1 cellular context compared by ENCODE assay signal in the genomic region with DNA sequence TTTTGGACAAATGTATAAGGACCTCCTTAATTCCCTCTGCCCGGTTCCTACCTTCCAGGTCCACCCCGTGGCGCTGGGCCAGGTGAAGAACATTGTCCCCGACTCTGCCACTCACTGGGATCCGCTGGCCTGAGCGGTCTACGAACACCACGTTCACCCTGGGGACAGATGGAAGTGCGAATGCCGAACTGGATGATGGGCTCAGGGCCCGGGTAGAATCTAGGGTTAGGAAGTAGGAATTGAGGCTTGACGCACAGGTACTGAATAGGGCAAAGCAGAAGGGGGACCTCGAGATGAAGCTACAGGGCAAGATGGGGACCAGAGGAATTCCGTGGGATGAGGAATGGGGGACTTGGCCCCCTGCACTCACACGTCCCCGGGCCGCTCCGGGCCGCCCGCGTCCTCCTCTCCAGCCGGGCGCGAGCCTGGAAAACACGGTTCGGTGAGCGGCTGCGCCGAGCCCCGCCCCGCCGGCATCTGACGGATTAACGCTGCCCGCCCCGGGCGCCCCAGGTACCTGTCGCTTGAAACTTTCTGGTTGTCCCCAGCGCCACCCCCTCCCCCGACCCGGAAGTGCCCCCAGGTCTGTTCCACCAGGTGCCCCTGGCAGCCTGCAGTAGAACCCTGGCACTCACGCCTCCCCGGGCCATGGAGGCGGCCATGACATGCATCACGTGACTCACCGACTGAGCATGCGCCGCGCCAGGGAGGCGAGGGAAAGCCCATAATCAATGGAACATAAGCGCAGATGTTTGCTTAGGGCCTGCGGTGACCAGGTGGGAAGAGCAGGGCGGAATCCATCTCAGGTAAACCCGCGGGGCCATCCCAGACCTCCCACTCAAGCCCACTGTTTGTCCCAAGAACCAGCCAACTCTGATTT.
TF ChIP-seq lines count a peak whose summit lies in the region.

A gene (minus strand): TSS at position 681 of the 880 bp plus-strand sequence. CDS start 19 bp downstream, at position 662.

TF ChIP-seq in K562, 482 proteins besides CTCF, POLR2A, EP300 and RAD21 (continued from another document and continues in another):
- TF ChIP-seq, protein P1, sequence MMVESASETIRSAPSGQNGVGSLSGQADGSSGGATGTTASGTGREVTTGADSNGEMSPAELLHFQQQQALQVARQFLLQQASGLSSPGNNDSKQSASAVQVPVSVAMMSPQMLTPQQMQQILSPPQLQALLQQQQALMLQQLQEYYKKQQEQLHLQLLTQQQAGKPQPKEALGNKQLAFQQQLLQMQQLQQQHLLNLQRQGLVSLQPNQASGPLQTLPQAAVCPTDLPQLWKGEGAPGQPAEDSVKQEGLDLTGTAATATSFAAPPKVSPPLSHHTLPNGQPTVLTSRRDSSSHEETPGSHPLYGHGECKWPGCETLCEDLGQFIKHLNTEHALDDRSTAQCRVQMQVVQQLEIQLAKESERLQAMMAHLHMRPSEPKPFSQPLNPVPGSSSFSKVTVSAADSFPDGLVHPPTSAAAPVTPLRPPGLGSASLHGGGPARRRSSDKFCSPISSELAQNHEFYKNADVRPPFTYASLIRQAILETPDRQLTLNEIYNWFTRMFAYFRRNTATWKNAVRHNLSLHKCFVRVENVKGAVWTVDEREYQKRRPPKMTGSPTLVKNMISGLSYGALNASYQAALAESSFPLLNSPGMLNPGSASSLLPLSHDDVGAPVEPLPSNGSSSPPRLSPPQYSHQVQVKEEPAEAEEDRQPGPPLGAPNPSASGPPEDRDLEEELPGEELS (CRISPR knock-in tag; IDR thresholded peaks at IDR 0.05; ENCODE audit: borderline replicate concordance), result no peak
- TF ChIP-seq, protein P2, sequence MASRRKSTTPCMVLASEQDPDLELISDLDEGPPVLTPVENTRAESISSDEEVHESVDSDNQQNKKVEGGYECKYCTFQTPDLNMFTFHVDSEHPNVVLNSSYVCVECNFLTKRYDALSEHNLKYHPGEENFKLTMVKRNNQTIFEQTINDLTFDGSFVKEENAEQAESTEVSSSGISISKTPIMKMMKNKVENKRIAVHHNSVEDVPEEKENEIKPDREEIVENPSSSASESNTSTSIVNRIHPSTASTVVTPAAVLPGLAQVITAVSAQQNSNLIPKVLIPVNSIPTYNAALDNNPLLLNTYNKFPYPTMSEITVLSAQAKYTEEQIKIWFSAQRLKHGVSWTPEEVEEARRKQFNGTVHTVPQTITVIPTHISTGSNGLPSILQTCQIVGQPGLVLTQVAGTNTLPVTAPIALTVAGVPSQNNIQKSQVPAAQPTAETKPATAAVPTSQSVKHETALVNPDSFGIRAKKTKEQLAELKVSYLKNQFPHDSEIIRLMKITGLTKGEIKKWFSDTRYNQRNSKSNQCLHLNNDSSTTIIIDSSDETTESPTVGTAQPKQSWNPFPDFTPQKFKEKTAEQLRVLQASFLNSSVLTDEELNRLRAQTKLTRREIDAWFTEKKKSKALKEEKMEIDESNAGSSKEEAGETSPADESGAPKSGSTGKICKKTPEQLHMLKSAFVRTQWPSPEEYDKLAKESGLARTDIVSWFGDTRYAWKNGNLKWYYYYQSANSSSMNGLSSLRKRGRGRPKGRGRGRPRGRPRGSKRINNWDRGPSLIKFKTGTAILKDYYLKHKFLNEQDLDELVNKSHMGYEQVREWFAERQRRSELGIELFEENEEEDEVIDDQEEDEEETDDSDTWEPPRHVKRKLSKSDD (conservative IDR thresholded peaks at IDR 0.05; ENCODE audit: low read length), result no peak
- TF ChIP-seq, protein P3, sequence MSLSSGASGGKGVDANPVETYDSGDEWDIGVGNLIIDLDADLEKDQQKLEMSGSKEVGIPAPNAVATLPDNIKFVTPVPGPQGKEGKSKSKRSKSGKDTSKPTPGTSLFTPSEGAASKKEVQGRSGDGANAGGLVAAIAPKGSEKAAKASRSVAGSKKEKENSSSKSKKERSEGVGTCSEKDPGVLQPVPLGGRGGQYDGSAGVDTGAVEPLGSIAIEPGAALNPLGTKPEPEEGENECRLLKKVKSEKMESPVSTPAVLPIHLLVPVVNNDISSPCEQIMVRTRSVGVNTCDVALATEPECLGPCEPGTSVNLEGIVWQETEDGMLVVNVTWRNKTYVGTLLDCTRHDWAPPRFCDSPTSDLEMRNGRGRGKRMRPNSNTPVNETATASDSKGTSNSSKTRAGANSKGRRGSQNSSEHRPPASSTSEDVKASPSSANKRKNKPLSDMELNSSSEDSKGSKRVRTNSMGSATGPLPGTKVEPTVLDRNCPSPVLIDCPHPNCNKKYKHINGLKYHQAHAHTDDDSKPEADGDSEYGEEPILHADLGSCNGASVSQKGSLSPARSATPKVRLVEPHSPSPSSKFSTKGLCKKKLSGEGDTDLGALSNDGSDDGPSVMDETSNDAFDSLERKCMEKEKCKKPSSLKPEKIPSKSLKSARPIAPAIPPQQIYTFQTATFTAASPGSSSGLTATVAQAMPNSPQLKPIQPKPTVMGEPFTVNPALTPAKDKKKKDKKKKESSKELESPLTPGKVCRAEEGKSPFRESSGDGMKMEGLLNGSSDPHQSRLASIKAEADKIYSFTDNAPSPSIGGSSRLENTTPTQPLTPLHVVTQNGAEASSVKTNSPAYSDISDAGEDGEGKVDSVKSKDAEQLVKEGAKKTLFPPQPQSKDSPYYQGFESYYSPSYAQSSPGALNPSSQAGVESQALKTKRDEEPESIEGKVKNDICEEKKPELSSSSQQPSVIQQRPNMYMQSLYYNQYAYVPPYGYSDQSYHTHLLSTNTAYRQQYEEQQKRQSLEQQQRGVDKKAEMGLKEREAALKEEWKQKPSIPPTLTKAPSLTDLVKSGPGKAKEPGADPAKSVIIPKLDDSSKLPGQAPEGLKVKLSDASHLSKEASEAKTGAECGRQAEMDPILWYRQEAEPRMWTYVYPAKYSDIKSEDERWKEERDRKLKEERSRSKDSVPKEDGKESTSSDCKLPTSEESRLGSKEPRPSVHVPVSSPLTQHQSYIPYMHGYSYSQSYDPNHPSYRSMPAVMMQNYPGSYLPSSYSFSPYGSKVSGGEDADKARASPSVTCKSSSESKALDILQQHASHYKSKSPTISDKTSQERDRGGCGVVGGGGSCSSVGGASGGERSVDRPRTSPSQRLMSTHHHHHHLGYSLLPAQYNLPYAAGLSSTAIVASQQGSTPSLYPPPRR (CRISPR knock-in tag; IDR thresholded peaks at IDR 0.05; ENCODE audit: borderline replicate concordance), result no peak
- TF ChIP-seq MAFG (tag; conservative IDR thresholded peaks at IDR 0.05), result no peak
- peak; percentile 8 for TF ChIP-seq MEIS2 (IDR thresholded peaks at IDR 0.05; ENCODE audit: partially characterized antibody)
- TF ChIP-seq CBX1 (IDR thresholded peaks at IDR 0.05; ENCODE audit: low read depth), result peak; percentile 69; the same call in 1 of the 2 replicates
- TF ChIP-seq, protein P4, sequence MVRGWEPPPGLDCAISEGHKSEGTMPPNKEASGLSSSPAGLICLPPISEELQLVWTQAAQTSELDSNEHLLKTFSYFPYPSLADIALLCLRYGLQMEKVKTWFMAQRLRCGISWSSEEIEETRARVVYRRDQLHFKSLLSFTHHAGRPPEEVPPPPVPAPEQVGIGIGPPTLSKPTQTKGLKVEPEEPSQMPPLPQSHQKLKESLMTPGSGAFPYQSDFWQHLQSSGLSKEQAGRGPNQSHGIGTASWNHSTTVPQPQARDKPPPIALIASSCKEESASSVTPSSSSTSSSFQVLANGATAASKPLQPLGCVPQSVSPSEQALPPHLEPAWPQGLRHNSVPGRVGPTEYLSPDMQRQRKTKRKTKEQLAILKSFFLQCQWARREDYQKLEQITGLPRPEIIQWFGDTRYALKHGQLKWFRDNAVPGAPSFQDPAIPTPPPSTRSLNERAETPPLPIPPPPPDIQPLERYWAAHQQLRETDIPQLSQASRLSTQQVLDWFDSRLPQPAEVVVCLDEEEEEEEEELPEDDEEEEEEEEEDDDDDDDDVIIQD (CRISPR knock-in tag; IDR thresholded peaks at IDR 0.05), result no peak
- TF ChIP-seq, protein P5, sequence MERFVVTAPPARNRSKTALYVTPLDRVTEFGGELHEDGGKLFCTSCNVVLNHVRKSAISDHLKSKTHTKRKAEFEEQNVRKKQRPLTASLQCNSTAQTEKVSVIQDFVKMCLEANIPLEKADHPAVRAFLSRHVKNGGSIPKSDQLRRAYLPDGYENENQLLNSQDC (CRISPR knock-in tag; IDR thresholded peaks at IDR 0.05), result no peak
- no peak for TF ChIP-seq NFRKB (IDR thresholded peaks at IDR 0.05; ENCODE audit: low read depth)
- peak; percentile 93 for TF ChIP-seq C11orf30 (IDR thresholded peaks at IDR 0.05; ENCODE audit: low read depth)
- TF ChIP-seq KAT7 (CRISPR knock-in tag; IDR thresholded peaks at IDR 0.05; ENCODE audit: borderline replicate concordance), result no peak
- TF ChIP-seq, protein P6, sequence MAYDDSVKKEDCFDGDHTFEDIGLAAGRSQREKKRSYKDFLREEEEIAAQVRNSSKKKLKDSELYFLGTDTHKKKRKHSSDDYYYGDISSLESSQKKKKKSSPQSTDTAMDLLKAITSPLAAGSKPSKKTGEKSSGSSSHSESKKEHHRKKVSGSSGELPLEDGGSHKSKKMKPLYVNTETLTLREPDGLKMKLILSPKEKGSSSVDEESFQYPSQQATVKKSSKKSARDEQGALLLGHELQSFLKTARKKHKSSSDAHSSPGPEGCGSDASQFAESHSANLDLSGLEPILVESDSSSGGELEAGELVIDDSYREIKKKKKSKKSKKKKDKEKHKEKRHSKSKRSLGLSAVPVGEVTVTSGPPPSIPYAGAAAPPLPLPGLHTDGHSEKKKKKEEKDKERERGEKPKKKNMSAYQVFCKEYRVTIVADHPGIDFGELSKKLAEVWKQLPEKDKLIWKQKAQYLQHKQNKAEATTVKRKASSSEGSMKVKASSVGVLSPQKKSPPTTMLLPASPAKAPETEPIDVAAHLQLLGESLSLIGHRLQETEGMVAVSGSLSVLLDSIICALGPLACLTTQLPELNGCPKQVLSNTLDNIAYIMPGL (CRISPR knock-in tag; IDR thresholded peaks at IDR 0.05), result no peak
- TF ChIP-seq, protein P7, sequence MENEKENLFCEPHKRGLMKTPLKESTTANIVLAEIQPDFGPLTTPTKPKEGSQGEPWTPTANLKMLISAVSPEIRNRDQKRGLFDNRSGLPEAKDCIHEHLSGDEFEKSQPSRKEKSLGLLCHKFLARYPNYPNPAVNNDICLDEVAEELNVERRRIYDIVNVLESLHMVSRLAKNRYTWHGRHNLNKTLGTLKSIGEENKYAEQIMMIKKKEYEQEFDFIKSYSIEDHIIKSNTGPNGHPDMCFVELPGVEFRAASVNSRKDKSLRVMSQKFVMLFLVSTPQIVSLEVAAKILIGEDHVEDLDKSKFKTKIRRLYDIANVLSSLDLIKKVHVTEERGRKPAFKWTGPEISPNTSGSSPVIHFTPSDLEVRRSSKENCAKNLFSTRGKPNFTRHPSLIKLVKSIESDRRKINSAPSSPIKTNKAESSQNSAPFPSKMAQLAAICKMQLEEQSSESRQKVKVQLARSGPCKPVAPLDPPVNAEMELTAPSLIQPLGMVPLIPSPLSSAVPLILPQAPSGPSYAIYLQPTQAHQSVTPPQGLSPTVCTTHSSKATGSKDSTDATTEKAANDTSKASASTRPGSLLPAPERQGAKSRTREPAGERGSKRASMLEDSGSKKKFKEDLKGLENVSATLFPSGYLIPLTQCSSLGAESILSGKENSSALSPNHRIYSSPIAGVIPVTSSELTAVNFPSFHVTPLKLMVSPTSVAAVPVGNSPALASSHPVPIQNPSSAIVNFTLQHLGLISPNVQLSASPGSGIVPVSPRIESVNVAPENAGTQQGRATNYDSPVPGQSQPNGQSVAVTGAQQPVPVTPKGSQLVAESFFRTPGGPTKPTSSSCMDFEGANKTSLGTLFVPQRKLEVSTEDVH (IDR thresholded peaks at IDR 0.05; ENCODE audit: low read depth, partially characterized antibody), result peak; percentile 43
- TF ChIP-seq THRAP3 (IDR thresholded peaks at IDR 0.05; ENCODE audit: borderline replicate concordance), result no peak
- TF ChIP-seq RBBP5 (IDR thresholded peaks at IDR 0.05; ENCODE audit: borderline replicate concordance, insufficient read depth, low read length, poor library complexity, severe bottlenecking), result peak; percentile 86
- TF ChIP-seq KLF13 (tag; IDR thresholded peaks at IDR 0.05; ENCODE audit: borderline replicate concordance, low read depth), result peak; percentile 71; the same call in 1 of the 2 replicates
- TF ChIP-seq ZNF717 (CRISPR knock-in tag; IDR thresholded peaks at IDR 0.05), result no peak
- TF ChIP-seq, protein P8, sequence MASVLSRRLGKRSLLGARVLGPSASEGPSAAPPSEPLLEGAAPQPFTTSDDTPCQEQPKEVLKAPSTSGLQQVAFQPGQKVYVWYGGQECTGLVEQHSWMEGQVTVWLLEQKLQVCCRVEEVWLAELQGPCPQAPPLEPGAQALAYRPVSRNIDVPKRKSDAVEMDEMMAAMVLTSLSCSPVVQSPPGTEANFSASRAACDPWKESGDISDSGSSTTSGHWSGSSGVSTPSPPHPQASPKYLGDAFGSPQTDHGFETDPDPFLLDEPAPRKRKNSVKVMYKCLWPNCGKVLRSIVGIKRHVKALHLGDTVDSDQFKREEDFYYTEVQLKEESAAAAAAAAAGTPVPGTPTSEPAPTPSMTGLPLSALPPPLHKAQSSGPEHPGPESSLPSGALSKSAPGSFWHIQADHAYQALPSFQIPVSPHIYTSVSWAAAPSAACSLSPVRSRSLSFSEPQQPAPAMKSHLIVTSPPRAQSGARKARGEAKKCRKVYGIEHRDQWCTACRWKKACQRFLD (CRISPR knock-in tag; IDR thresholded peaks at IDR 0.05), result peak; percentile 71; the same call in 1 of the 2 replicates
- TF ChIP-seq ZNF140 (CRISPR knock-in tag; IDR thresholded peaks at IDR 0.05), result no peak
- TF ChIP-seq KLF16 (IDR thresholded peaks at IDR 0.05), result no peak
- no peak for TF ChIP-seq SMARCA4 (IDR thresholded peaks at IDR 0.05)
- TF ChIP-seq TAL1 (IDR thresholded peaks at IDR 0.05), result no peak
- no peak for TF ChIP-seq DNMT1 (IDR thresholded peaks at IDR 0.05)
- TF ChIP-seq ARID1B (IDR thresholded peaks at IDR 0.05), result no peak
- TF ChIP-seq, protein P9, sequence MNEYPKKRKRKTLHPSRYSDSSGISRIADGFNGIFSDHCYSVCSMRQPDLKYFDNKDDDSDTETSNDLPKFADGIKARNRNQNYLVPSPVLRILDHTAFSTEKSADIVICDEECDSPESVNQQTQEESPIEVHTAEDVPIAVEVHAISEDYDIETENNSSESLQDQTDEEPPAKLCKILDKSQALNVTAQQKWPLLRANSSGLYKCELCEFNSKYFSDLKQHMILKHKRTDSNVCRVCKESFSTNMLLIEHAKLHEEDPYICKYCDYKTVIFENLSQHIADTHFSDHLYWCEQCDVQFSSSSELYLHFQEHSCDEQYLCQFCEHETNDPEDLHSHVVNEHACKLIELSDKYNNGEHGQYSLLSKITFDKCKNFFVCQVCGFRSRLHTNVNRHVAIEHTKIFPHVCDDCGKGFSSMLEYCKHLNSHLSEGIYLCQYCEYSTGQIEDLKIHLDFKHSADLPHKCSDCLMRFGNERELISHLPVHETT (CRISPR knock-in tag; conservative IDR thresholded peaks at IDR 0.05 in 1 of 2, IDR thresholded peaks at IDR 0.05 in 1 of 2), result no peak
- no peak for TF ChIP-seq MIER1 (IDR thresholded peaks at IDR 0.05; ENCODE audit: low read depth)
- no peak for TF ChIP-seq SPI1 (IDR thresholded peaks at IDR 0.05; ENCODE audit: borderline replicate concordance, low read depth, low read length)
- no peak for TF ChIP-seq NFIX (CRISPR knock-in tag; IDR thresholded peaks at IDR 0.05; ENCODE audit: low read depth)
- TF ChIP-seq, protein P10, sequence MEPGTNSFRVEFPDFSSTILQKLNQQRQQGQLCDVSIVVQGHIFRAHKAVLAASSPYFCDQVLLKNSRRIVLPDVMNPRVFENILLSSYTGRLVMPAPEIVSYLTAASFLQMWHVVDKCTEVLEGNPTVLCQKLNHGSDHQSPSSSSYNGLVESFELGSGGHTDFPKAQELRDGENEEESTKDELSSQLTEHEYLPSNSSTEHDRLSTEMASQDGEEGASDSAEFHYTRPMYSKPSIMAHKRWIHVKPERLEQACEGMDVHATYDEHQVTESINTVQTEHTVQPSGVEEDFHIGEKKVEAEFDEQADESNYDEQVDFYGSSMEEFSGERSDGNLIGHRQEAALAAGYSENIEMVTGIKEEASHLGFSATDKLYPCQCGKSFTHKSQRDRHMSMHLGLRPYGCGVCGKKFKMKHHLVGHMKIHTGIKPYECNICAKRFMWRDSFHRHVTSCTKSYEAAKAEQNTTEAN (CRISPR knock-in tag; IDR thresholded peaks at IDR 0.05), result no peak
- TF ChIP-seq COPS2 (conservative IDR thresholded peaks at IDR 0.05), result no peak
- no peak for TF ChIP-seq ZNF76 (CRISPR knock-in tag; IDR thresholded peaks at IDR 0.05; ENCODE audit: borderline replicate concordance)
- TF ChIP-seq ZNF263 (CRISPR knock-in tag; IDR thresholded peaks at IDR 0.05; ENCODE audit: borderline replicate concordance), result no peak
- no peak for TF ChIP-seq TRIM28 (IDR thresholded peaks at IDR 0.05)
